In genomic region chr7:33714208-33714607, GRCh38 we compare ENCODE assay signal across 21 cellular contexts.
DNase-seq lines count a peak whose midpoint lies in the region; ATAC-seq and TF ChIP-seq lines count a peak whose summit lies in the region.
"Had no signal": no experiment of that assay in that cellular context is flagged by ENCODE, and none has a peak within 500 bp of the region (broad histone marks: within the 10 kb centered on the region; RNA-seq: fewer than 3 reads in every experiment).

No MANE protein-coding gene starts in this region.

- H3K36me3 Mint-ChIP-seq in stimulated activated memory B cell treated with anti-CD40 and anti-IgM and Interleukin-4, amounts not matched to agents 10 μg/mL and 1 μg/mL and 100 μg/mL, for 72 hours: peaks cover 13% of the 10 kb centered on the region
- H3K36me3 Mint-ChIP-seq: CD14-positive monocyte, IgD-negative memory B cell had no signal

- no peak overlapping the region for H3K4me3 Mint-ChIP-seq in stimulated activated naive CD8-positive, alpha-beta T cell treated with anti-CD3 and anti-CD28 coated beads, Interleukin-15, amount 100 ng/mL, for 72 hours
- no peak overlapping the region for H3K4me3 Mint-ChIP-seq in stimulated activated memory B cell treated with anti-CD40 and anti-IgM and Interleukin-4, amounts not matched to agents 10 μg/mL and 1 μg/mL and 100 μg/mL, for 72 hours
- H3K4me3 Mint-ChIP-seq: CD14-positive monocyte; CD4-positive, alpha-beta memory T cell; IgD-negative memory B cell had no signal

- peak; percentile 37 for ATAC-seq in stimulated activated naive CD8-positive, alpha-beta T cell treated with anti-CD3 and anti-CD28 coated beads, Interleukin-15, amount 100 ng/mL, for 72 hours
- ATAC-seq in stimulated activated naive CD8-positive, alpha-beta T cell treated with anti-CD3 and anti-CD28 coated beads, Interleukin-15, Interleukin-2, amounts not matched to agents 100 U/mL and 50 U/mL, for 24 hours: no peak
- peak; percentile 10 for ATAC-seq in foreskin keratinocyte
- ATAC-seq in stimulated activated memory B cell treated with anti-CD40 and anti-IgM and Interleukin-4, amounts not matched to agents 10 μg/mL and 1 μg/mL and 100 μg/mL, for 72 hours: peak; percentile 51
- ATAC-seq: GM12878 had no signal

- no peak for TF ChIP-seq CTCF in foreskin keratinocyte (conservative IDR thresholded peaks at IDR 0.05)

- H3K27me3 Mint-ChIP-seq in stimulated activated naive CD8-positive, alpha-beta T cell treated with anti-CD3 and anti-CD28 coated beads, Interleukin-15, amount 100 ng/mL, for 72 hours: peaks cover 11% of the 10 kb centered on the region
- peaks cover 13% of the 10 kb centered on the region for H3K27me3 Mint-ChIP-seq in stimulated activated memory B cell treated with anti-CD40 and anti-IgM and Interleukin-4, amounts not matched to agents 10 μg/mL and 1 μg/mL and 100 μg/mL, for 72 hours
- H3K27me3 Mint-ChIP-seq: CD4-positive, alpha-beta memory T cell had no signal

- H3K27ac Mint-ChIP-seq in stimulated activated naive CD8-positive, alpha-beta T cell treated with anti-CD3 and anti-CD28 coated beads, Interleukin-15, amount 100 ng/mL, for 72 hours: no peak overlapping the region
- no peak overlapping the region for H3K27ac Mint-ChIP-seq in stimulated activated memory B cell treated with anti-CD40 and anti-IgM and Interleukin-4, amounts not matched to agents 10 μg/mL and 1 μg/mL and 100 μg/mL, for 72 hours
- H3K27ac Mint-ChIP-seq: CD14-positive monocyte, IgD-negative memory B cell had no signal

- peaks cover 4% of the 10 kb centered on the region for H3K27me3 ChIP-seq in foreskin keratinocyte
- H3K27me3 ChIP-seq: BLaER1 had no signal

- H3K4me1 ChIP-seq in foreskin keratinocyte: no peaks in the 10 kb centered on the region
- H3K4me1 ChIP-seq: BLaER1, HAP-1 had no signal

- H3K4me1 Mint-ChIP-seq in stimulated activated naive CD8-positive, alpha-beta T cell treated with anti-CD3 and anti-CD28 coated beads, Interleukin-15, amount 100 ng/mL, for 72 hours: no peaks in the 10 kb centered on the region
- no peaks in the 10 kb centered on the region for H3K4me1 Mint-ChIP-seq in stimulated activated memory B cell treated with anti-CD40 and anti-IgM and Interleukin-4, amounts not matched to agents 10 μg/mL and 1 μg/mL and 100 μg/mL, for 72 hours
- H3K4me1 Mint-ChIP-seq: CD14-positive monocyte; CD4-positive, alpha-beta memory T cell; IgD-negative memory B cell had no signal

- H3K27ac ChIP-seq in foreskin keratinocyte: no peak overlapping the region
- H3K27ac ChIP-seq: 22Rv1, BLaER1, GM23248, HL-60 had no signal

- peak; percentile 23 for DNase-seq in DMS53 (lab: John Stamatoyannopoulos, UW)
- DNase-seq in DMS53 treated with DMSO at 0.1 percent for 48 hours (lab: John Stamatoyannopoulos, UW; ENCODE audit: unreplicated experiment): no peak
- DNase-seq in stimulated activated naive CD8-positive, alpha-beta T cell treated with anti-CD3 and anti-CD28 coated beads, Interleukin-15, amount 100 ng/mL, for 72 hours: no peak
- no peak for DNase-seq in stimulated activated naive CD8-positive, alpha-beta T cell treated with anti-CD3 and anti-CD28 coated beads, Interleukin-15, Interleukin-2, amounts not matched to agents 100 U/mL and 50 U/mL, for 24 hours
- no peak for DNase-seq in foreskin keratinocyte
- DNase-seq in DMS 273 treated with DMSO at 0.1 percent for 48 hours (lab: John Stamatoyannopoulos, UW): no peak
- DNase-seq in inferior parietal cortex (ENCODE audit: extremely low spot score): no peak
- DNase-seq: Calu3; CD4-positive, alpha-beta memory T cell; DMS79; GF-D8; GM23248; KBM-7 had no signal

- peaks cover 0 to 2% of the 10 kb centered on the region in 2 donors for H3K9me3 Mint-ChIP-seq in stimulated activated naive CD8-positive, alpha-beta T cell treated with anti-CD3 and anti-CD28 coated beads, Interleukin-15, amount 100 ng/mL, for 72 hours
- H3K9me3 Mint-ChIP-seq in stimulated activated memory B cell treated with anti-CD40 and anti-IgM and Interleukin-4, amounts not matched to agents 10 μg/mL and 1 μg/mL and 100 μg/mL, for 72 hours: no peaks in the 10 kb centered on the region
- H3K9me3 Mint-ChIP-seq: CD14-positive monocyte had no signal
